ENCODE assay signal across 1 cellular context in genomic region chr17:78206298-78206697, GRCh38.
TF ChIP-seq lines count a peak whose summit lies in the region.

No MANE protein-coding gene starts in this region.

TF ChIP-seq in WTC11, 78 proteins besides CTCF, POLR2A, EP300 and RAD21 (continued from another document):
- TF ChIP-seq HMGXB4 (CRISPR knock-in tag; IDR thresholded peaks at IDR 0.05) (no peak), SMAD4 (CRISPR knock-in tag; IDR thresholded peaks at IDR 0.05) (no peak), GABPB1 (CRISPR knock-in tag; IDR thresholded peaks at IDR 0.05) (no peak), E2F4 (CRISPR knock-in tag; IDR thresholded peaks at IDR 0.05; ENCODE audit: borderline replicate concordance, low read depth) (no peak), CREM (CRISPR knock-in tag; IDR thresholded peaks at IDR 0.05) (no peak), NR1H2 (CRISPR knock-in tag; IDR thresholded peaks at IDR 0.05) (no peak), ETV6 (CRISPR knock-in tag; IDR thresholded peaks at IDR 0.05) (no peak), E2F1 (CRISPR knock-in tag; IDR thresholded peaks at IDR 0.05) (no peak), TEAD4 (CRISPR knock-in tag; IDR thresholded peaks at IDR 0.05) (no peak), ZNF532 (CRISPR knock-in tag; IDR thresholded peaks at IDR 0.05; ENCODE audit: borderline replicate concordance) (no peak)
